21 cellular contexts compared by ENCODE assay signal in genomic region chr1:50720457-50721053, GRCh38.
DNase-seq lines count a peak whose midpoint lies in the region; ATAC-seq, FAIRE-seq and TF ChIP-seq lines count a peak whose summit lies in the region.
"Had no signal": no experiment of that assay in that cellular context is flagged by ENCODE, and none has a peak within 500 bp of the region (broad histone marks: within the 10 kb centered on the region; RNA-seq: fewer than 3 reads in every experiment).

No MANE protein-coding gene starts in this region.

- DNase-seq in ELF-1 (ENCODE audit: low read depth, low spot score) (peak; percentile 31), SJCRH30 (peak; percentile 9 to 37), H1 (ENCODE audit: low read depth in 1 of 2, low spot score in 2 of 2) (no peak), NCI-H146 (lab: John Stamatoyannopoulos, UW) (no peak), H9 (no peak)
- DNase-seq: AML-193, DMS79, HFFc6, KG1, MG63, NCI-H1105 treated with DMSO at 0.1 percent for 48 hours, NCI-H2081, NCI-H345, NCI-H526 treated with DMSO at 0.1 percent for 48 hours, RPMI8226 had no signal

- TF ChIP-seq CTCF in H1 (IDR thresholded peaks at IDR 0.05; ENCODE audit: control extremely low read depth in 1 of 3, insufficient read depth in 1 of 3, low read depth in 1 of 3, low read length in 3 of 3) (no peak), H9 (conservative IDR thresholded peaks at IDR 0.05) (no peak)

- H3K27ac Mint-ChIP-seq in H9, result peak overlapping the region in 1 of 3 experiments; percentile 52; a peak in 2 of 7 replicates
- H3K27ac Mint-ChIP-seq: HFFc6 had no signal

- H3K27ac ChIP-seq in SJCRH30 (no peak overlapping the region), H1 (ENCODE audit: low read depth, low read length) (no peak overlapping the region), mesodermal cell (ENCODE audit: low read depth, low read length, severe bottlenecking) (peak overlapping the region; percentile 63), H9 (ENCODE audit: insufficient read length, low read depth, low read length) (no peak overlapping the region)
- H3K27ac ChIP-seq: HL-60 had no signal

- H3K36me3 ChIP-seq in SJCRH30 (peaks cover 7% of the 10 kb centered on the region; the same call in 1 of the 2 replicates), H1 (ENCODE audit: control insufficient read depth in 2 of 4, insufficient read depth in 4 of 4, low read length in 3 of 4) (no peaks in the 10 kb centered on the region), mesodermal cell (ENCODE audit: control insufficient read depth, insufficient read depth, low read length) (no peaks in the 10 kb centered on the region)

- H4K91ac ChIP-seq in H1 (replicated peaks; ENCODE audit: insufficient read length, low read length) (no peak overlapping the region), H9 (ENCODE audit: insufficient read length, low read depth, low read length) (no peak overlapping the region)

- POLR2A ChIA-PET in H1 (lab: Charles Lee; ENCODE audit: partially characterized antibody), result no interaction called here

- no peak overlapping the region for H2BK15ac ChIP-seq in H1 (ENCODE audit: low read length)
- no peak overlapping the region for H2BK15ac ChIP-seq in H9 (ENCODE audit: low read depth, low read length)

- H3K23ac ChIP-seq in H1 (ENCODE audit: insufficient read length) (no peak overlapping the region), H9 (ENCODE audit: insufficient read length, low read depth, low read length) (no peak overlapping the region)

- H4K8ac ChIP-seq in H1 (ENCODE audit: extremely low read depth, insufficient read depth, low read length) (no peak overlapping the region), H9 (replicated peaks; ENCODE audit: insufficient read length, low read depth, low read length) (no peak overlapping the region)

- H3T11ph ChIP-seq in H9 (ENCODE audit: low read length), result no peak overlapping the region

- no peak for TF ChIP-seq POLR2A in H1 (IDR thresholded peaks at IDR 0.05; ENCODE audit: control extremely low read depth in 1 of 2, low read depth in 2 of 2, low read length in 2 of 2)

- no peaks in the 10 kb centered on the region for H3K9me3 ChIP-seq in SJCRH30 (replicated peaks)
- no peaks in the 10 kb centered on the region for H3K9me3 ChIP-seq in H1 (ENCODE audit: insufficient read depth in 2 of 2, low read depth in 1 of 2, low read length in 1 of 2)
- no peaks in the 10 kb centered on the region for H3K9me3 ChIP-seq in mesodermal cell (ENCODE audit: control insufficient read depth, low read length)
- H3K9me3 ChIP-seq in H9 (ENCODE audit: control insufficient read depth, low read depth, low read length), result no peaks in the 10 kb centered on the region
- H3K9me3 ChIP-seq: MG63 had no signal

- TF ChIP-seq RAD21 in H1 (IDR thresholded peaks at IDR 0.05 in 1 of 2, conservative IDR thresholded peaks at IDR 0.05 in 1 of 2; ENCODE audit: low read depth in 2 of 2, low read length in 2 of 2), result no peak

- H3K9ac ChIP-seq in H1 (replicated peaks in 1 of 4; ENCODE audit: extremely low read depth in 1 of 4, low read depth in 3 of 4, low read length in 3 of 4) (no peak overlapping the region), H9 (ENCODE audit: extremely low read depth, insufficient read length, low read length) (no peak overlapping the region)

- H2BK120ac ChIP-seq in H1 (replicated peaks; ENCODE audit: low read depth, low read length) (no peak overlapping the region), H9 (ENCODE audit: low read depth, low read length, poor library complexity, severe bottlenecking) (no peak overlapping the region)

- no peak overlapping the region for H3K4me3 Mint-ChIP-seq in H9
- H3K4me3 Mint-ChIP-seq: HFFc6 had no signal

- H3K14ac ChIP-seq in H1 (ENCODE audit: insufficient read length), result no peak overlapping the region
- no peak overlapping the region for H3K14ac ChIP-seq in H9 (ENCODE audit: insufficient read depth, low read length)

- H3K4ac ChIP-seq in H1 (replicated peaks; ENCODE audit: insufficient read length, low read depth, low read length) (no peak overlapping the region), H9 (ENCODE audit: low read depth, low read length) (no peak overlapping the region)

- FAIRE-seq in H1 (lab: Jason Lieb, UNC), result no peak
- FAIRE-seq: G401.6, GM12891, GM19239 had no signal

- no peak for ATAC-seq in HG03139 (IDR thresholded peaks at IDR 0.05; ENCODE audit: unreplicated experiment)

- H3K27me3 ChIP-seq in SJCRH30 (no peaks in the 10 kb centered on the region), H1 (replicated peaks in 1 of 4; ENCODE audit: control insufficient read depth in 3 of 4, extremely low read depth in 1 of 4, insufficient read depth in 3 of 4, low read length in 3 of 4) (no peaks in the 10 kb centered on the region), H9 (ENCODE audit: insufficient read depth, low read length) (no peaks in the 10 kb centered on the region)
- H3K27me3 ChIP-seq: MG63 had no signal

- H4K20me1 ChIP-seq in H1 (replicated peaks in 1 of 2; ENCODE audit: control insufficient read depth in 1 of 2, insufficient read depth in 2 of 2, low read length in 2 of 2) (no peaks in the 10 kb centered on the region), H9 (ENCODE audit: control insufficient read depth, insufficient read depth, insufficient read length) (no peaks in the 10 kb centered on the region)

- no peak overlapping the region for H3K4me2 ChIP-seq in H1 (ENCODE audit: insufficient read depth in 1 of 2, low read depth in 2 of 2, low read length in 2 of 2)
- no peak overlapping the region for H3K4me2 ChIP-seq in H9 (ENCODE audit: insufficient read depth, insufficient read length, low read length)

- H3K79me1 ChIP-seq in H1 (ENCODE audit: low read depth, low read length) (no peaks in the 10 kb centered on the region), H9 (ENCODE audit: insufficient read depth, low read depth, low read length, poor library complexity, severe bottlenecking) (no peaks in the 10 kb centered on the region)

- H3K18ac ChIP-seq in H1 (ENCODE audit: extremely low read depth, low read length) (no peak overlapping the region), H9 (ENCODE audit: insufficient read length, low read depth, low read length) (no peak overlapping the region)

- 95% methylated on average over 4 of the region's 4 CpGs; no CpG with 5 or more reads in 1 of the 2 experiments for WGBS in H1 (ENCODE audit: extremely low coverage in 1 of 2, insufficient coverage in 1 of 2, insufficient read length in 1 of 2, insufficient replicate concordance in 2 of 2, low coverage in 1 of 2, low lambda C conversion rate in 2 of 2, missing lambda C conversion rate in 1 of 2), 2 experiments
- WGBS in mesodermal cell (ENCODE audit: insufficient coverage in 2 of 2), 2 experiments, result 40 to 75% methylated on average over 1 of the region's 4 CpGs
- no CpG with 5 or more reads among the region's 4 CpGs for WGBS in H9 (ENCODE audit: extremely low coverage, insufficient read length, low lambda C conversion rate)

- CTCF ChIA-PET in H1 (lab: Charles Lee; ENCODE audit: partially characterized antibody), result interaction anchor here (0.7 to 2.3 kb wide), 5 partner anchors 20 to 126 kb away, joined by 3 to 7 read pairs (median 3); no protein-coding TSS in a partner anchor

- H3K4me3 ChIP-seq in SJCRH30 (no peak overlapping the region), H1 (ENCODE audit: extremely low read depth in 1 of 4, insufficient read depth in 2 of 4, low read depth in 3 of 4, low read length in 4 of 4) (no peak overlapping the region), mesodermal cell (ENCODE audit: extremely low read depth, insufficient read depth, low read length, poor library complexity, severe bottlenecking) (no peak overlapping the region)
- H3K4me3 ChIP-seq: MG63 had no signal

- TF ChIP-seq EP300 in H1 (IDR thresholded peaks at IDR 0.05; ENCODE audit: borderline replicate concordance in 1 of 2, low read depth in 2 of 2, low read length in 2 of 2), result no peak

- peaks cover 17% of the 10 kb centered on the region in 2 experiments for H3K4me1 Mint-ChIP-seq in H9

- peaks cover 0 to 8% (median 4%) of the 10 kb centered on the region in 3 experiments; a peak in 3 of 7 replicates for H3K36me3 Mint-ChIP-seq in H9 (ENCODE audit: insufficient read depth in 1 of 3, low read depth in 3 of 3)

- no peak overlapping the region for H2AFZ ChIP-seq in H1 (ENCODE audit: low read length)
- H2AFZ ChIP-seq in H9 (ENCODE audit: low read length), result no peak overlapping the region

- H3K56ac ChIP-seq in H1 (replicated peaks; ENCODE audit: insufficient read length, low read depth, low read length) (no peak overlapping the region), H9 (ENCODE audit: insufficient read length, low read depth, low read length) (no peak overlapping the region)

- no peak overlapping the region for H2BK5ac ChIP-seq in H1 (ENCODE audit: low read depth, low read length)
- H2BK5ac ChIP-seq in H9 (ENCODE audit: insufficient read length, low read length), result no peak overlapping the region

- H3K79me2 ChIP-seq in H1 (ENCODE audit: control insufficient read depth in 1 of 2, insufficient read depth in 2 of 2, low read length in 2 of 2) (no peaks in the 10 kb centered on the region), H9 (ENCODE audit: insufficient read depth, low read length) (no peaks in the 10 kb centered on the region)

- H3K27me3 Mint-ChIP-seq in H9 (ENCODE audit: low read depth), result no peaks in the 10 kb centered on the region

- no peak overlapping the region for H2BK20ac ChIP-seq in H1 (ENCODE audit: low read length)
- no peak overlapping the region for H2BK20ac ChIP-seq in H9 (ENCODE audit: low read depth, low read length, poor library complexity, severe bottlenecking)

- H2AK5ac ChIP-seq in H1 (ENCODE audit: low read depth, low read length) (no peak overlapping the region), H9 (ENCODE audit: insufficient read length, low read length) (no peak overlapping the region)

- no peak overlapping the region for H2BK12ac ChIP-seq in H1 (ENCODE audit: low read depth, low read length)
- no peak overlapping the region for H2BK12ac ChIP-seq in H9 (ENCODE audit: insufficient read length, low read depth, low read length)

- no peak overlapping the region for H4K5ac ChIP-seq in H1 (ENCODE audit: insufficient read length, low read depth, low read length)
- no peak overlapping the region for H4K5ac ChIP-seq in H9 (ENCODE audit: insufficient read length, low read depth, low read length)

- H3K23me2 ChIP-seq in H1 (ENCODE audit: low read depth, low read length) (no peaks in the 10 kb centered on the region; the same call in 1 of the 2 replicates), H9 (ENCODE audit: insufficient read length, low read depth, low read length, poor library complexity, severe bottlenecking) (no peaks in the 10 kb centered on the region)

- peaks cover 4% of the 10 kb centered on the region; the same call in 1 of the 2 replicates for H3K4me1 ChIP-seq in SJCRH30
- no peaks in the 10 kb centered on the region; a peak in 1 of 7 replicates for H3K4me1 ChIP-seq in H1 (replicated peaks in 1 of 4; ENCODE audit: control insufficient read depth in 3 of 4, insufficient read depth in 4 of 4, low read length in 3 of 4)
- peaks cover 4% of the 10 kb centered on the region for H3K4me1 ChIP-seq in mesodermal cell (ENCODE audit: control insufficient read depth, insufficient read depth, low read length, poor library complexity, severe bottlenecking)
- no peaks in the 10 kb centered on the region for H3K4me1 ChIP-seq in H9 (ENCODE audit: insufficient read depth, low read length)

- peaks cover 0 to 3% of the 10 kb centered on the region in 2 experiments; a peak in 1 of 5 replicates for H3K9me3 Mint-ChIP-seq in H9

TF ChIP-seq in H1, 55 proteins besides CTCF, POLR2A, EP300 and RAD21 (continues in another document):
- no peak for TF ChIP-seq RBBP5 (IDR thresholded peaks at IDR 0.05; ENCODE audit: borderline replicate concordance, low read depth, low read length)

Comparison
In these comparisons a context has a peak if more than half of its experiments do, and no peak if none do; other contexts are left out.
1. DNase-seq: peak in ELF-1 (single experiment) and SJCRH30 (2 of 2); none in H1 (0 of 2), NCI-H146 (single experiment) and H9 (single experiment).